Comparison of ENCODE assay signal across 12 cellular contexts in genomic region chr11:123173040-123173855, GRCh38. TPM values are rescaled to one million over a fixed set of nuclear protein-coding genes. Genes with fewer than 3 reads are reported as not detected.
DNase-seq lines count a peak whose midpoint lies in the region; ATAC-seq and TF ChIP-seq lines count a peak whose summit lies in the region.
"Had no signal": no experiment of that assay in that cellular context is flagged by ENCODE, and none has a peak within 500 bp of the region (broad histone marks: within the 10 kb centered on the region; RNA-seq: fewer than 3 reads in every experiment).

No MANE protein-coding gene starts in this region.

- H3K9me2 ChIP-seq in GM23248 (ENCODE audit: insufficient read depth), result no peaks in the 10 kb centered on the region

- H3K27ac ChIP-seq in GM23248, result peak overlapping the region; percentile 90

- no peak for TF ChIP-seq CTCF in fibroblast of pulmonary artery (IDR thresholded peaks at IDR 0.05; ENCODE audit: low read length, missing control alignments)

- peak overlapping the region; percentile 75 for H3K4me2 ChIP-seq in GM23248 (ENCODE audit: unreplicated experiment)
- peak overlapping the region; percentile 24 for H3K4me2 ChIP-seq in skeletal muscle satellite cell (ENCODE audit: low read length)

- H3K36me3 ChIP-seq in GM23248 (ENCODE audit: low read depth), result peaks cover 27% of the 10 kb centered on the region
- H3K36me3 ChIP-seq in skeletal muscle satellite cell (ENCODE audit: insufficient read depth, low read length), result peaks cover 37% of the 10 kb centered on the region

- H3K9ac ChIP-seq in GM23248 (peak overlapping the region; percentile 69), skeletal muscle satellite cell (ENCODE audit: low read depth, low read length) (peak overlapping the region; percentile 64)

- ATAC-seq in SK-N-SH treated with all-trans-retinoic acid at 6 μM for 48 hours (peak; percentile 81), GM19452 (IDR thresholded peaks at IDR 0.05; ENCODE audit: unreplicated experiment) (no peak), GM18868 (IDR thresholded peaks at IDR 0.05; ENCODE audit: unreplicated experiment) (no peak), GM19397 (IDR thresholded peaks at IDR 0.05; ENCODE audit: unreplicated experiment) (no peak)

- H3K79me2 ChIP-seq in GM23248 (ENCODE audit: insufficient read depth), result peaks cover 33% of the 10 kb centered on the region

- no peaks in the 10 kb centered on the region for H4K20me1 ChIP-seq in GM23248 (ENCODE audit: insufficient read depth)

- H3F3A ChIP-seq in GM23248 (ENCODE audit: insufficient read depth), result peaks cover 81% of the 10 kb centered on the region

- no peak overlapping the region for H3K4me3 ChIP-seq in GM23248
- H3K4me3 ChIP-seq in fibroblast of pulmonary artery (replicated peaks; ENCODE audit: low read depth, low read length), result no peak overlapping the region
- H3K4me3 ChIP-seq in skeletal muscle satellite cell (ENCODE audit: low read length), result peak overlapping the region; percentile 41
- H3K4me3 ChIP-seq: skin epidermis had no signal

- H2AFZ ChIP-seq in GM23248, result no peak overlapping the region

- H3K27me3 ChIP-seq in GM23248 (replicated peaks; ENCODE audit: insufficient read depth) (no peaks in the 10 kb centered on the region), skeletal muscle satellite cell (ENCODE audit: control insufficient read depth, insufficient read depth, low read length) (no peaks in the 10 kb centered on the region)

- DNase-seq in GM23248 (peak; percentile 98), fibroblast of pulmonary artery (ENCODE audit: low read depth) (peak; percentile 92), T-helper 1 cell (no peak)
- DNase-seq: activated naive CD4-positive, alpha-beta T cell treated with anti-CD3 and anti-CD28 coated beads, Interleukin-2, amount 10 ng/mL, durations not matched to agents 7 days and 5 days; DMS79; NCI-H1930 had no signal

- H3K4me1 ChIP-seq in GM23248 (ENCODE audit: insufficient read depth) (peaks cover 61% of the 10 kb centered on the region), skeletal muscle satellite cell (ENCODE audit: control insufficient read depth, insufficient read depth, low read length) (peaks cover 59% of the 10 kb centered on the region)

- in situ Hi-C loops in GM23248 (cut with MboI), result no loop called here

- 10 to 14% methylated on average over 4 of the region's 4 CpGs for WGBS in GM23248 (ENCODE audit: low coverage in 1 of 2, low lambda C conversion rate in 2 of 2, missing lambda C conversion rate in 2 of 2), 2 experiments

- no peaks in the 10 kb centered on the region for H3K9me3 ChIP-seq in GM23248 (ENCODE audit: low read depth)
- no peaks in the 10 kb centered on the region for H3K9me3 ChIP-seq in skeletal muscle satellite cell (replicated peaks; ENCODE audit: low read length)

TF ChIP-seq in SK-N-SH treated with all-trans-retinoic acid at 6 μM for 48 hours, 23 proteins besides CTCF, POLR2A, EP300 and RAD21:
- TF ChIP-seq, protein P1, sequence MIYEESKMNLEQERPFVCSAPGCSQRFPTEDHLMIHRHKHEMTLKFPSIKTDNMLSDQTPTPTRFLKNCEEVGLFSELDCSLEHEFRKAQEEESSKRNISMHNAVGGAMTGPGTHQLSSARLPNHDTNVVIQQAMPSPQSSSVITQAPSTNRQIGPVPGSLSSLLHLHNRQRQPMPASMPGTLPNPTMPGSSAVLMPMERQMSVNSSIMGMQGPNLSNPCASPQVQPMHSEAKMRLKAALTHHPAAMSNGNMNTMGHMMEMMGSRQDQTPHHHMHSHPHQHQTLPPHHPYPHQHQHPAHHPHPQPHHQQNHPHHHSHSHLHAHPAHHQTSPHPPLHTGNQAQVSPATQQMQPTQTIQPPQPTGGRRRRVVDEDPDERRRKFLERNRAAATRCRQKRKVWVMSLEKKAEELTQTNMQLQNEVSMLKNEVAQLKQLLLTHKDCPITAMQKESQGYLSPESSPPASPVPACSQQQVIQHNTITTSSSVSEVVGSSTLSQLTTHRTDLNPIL (CRISPR knock-in tag; IDR thresholded peaks at IDR 0.05; ENCODE audit: low read depth), result peak; percentile 87
- TF ChIP-seq ESRRG (CRISPR knock-in tag; IDR thresholded peaks at IDR 0.05) (no peak), GLIS3 (CRISPR knock-in tag; IDR thresholded peaks at IDR 0.05) (peak; percentile 84), RARB (CRISPR knock-in tag; IDR thresholded peaks at IDR 0.05) (no peak), ZFP3 (CRISPR knock-in tag; IDR thresholded peaks at IDR 0.05) (0 out of 2 replicates have a peak, but pooled peaks have one; percentile 35), ISL1 (CRISPR knock-in tag; IDR thresholded peaks at IDR 0.05) (peak; percentile 83), SNAI2 (CRISPR knock-in tag; IDR thresholded peaks at IDR 0.05) (peak; percentile 39; the same call in 1 of the 2 replicates)

RNA-seq across cellular contexts. Expression of gene CLMP, which starts 21.8 kb away (rescaled TPM):
- 195 and 215 TPM in 2 replicates for total RNA-seq in GM23248 (2014; rRNA removed; shearing (Covaris generic))
- polyA plus RNA-seq in GM23248 (2016; fragmentation: Nextera tagmentation; extraction: Ambion mirVana), result 159 and 166 TPM in 2 replicates
- total RNA-seq in skeletal muscle satellite cell (2012; rRNA removed), result 272 and 284 TPM in 2 replicates

Comparison
In these comparisons a context has a peak if more than half of its experiments do, and no peak if none do; other contexts are left out.
1. DNase-seq: peak in GM23248 (single experiment) and fibroblast of pulmonary artery (single experiment); none in T-helper 1 cell (0 of 5).